Comparison of ENCODE assay signal across 27 cellular contexts in the genomic region with DNA sequence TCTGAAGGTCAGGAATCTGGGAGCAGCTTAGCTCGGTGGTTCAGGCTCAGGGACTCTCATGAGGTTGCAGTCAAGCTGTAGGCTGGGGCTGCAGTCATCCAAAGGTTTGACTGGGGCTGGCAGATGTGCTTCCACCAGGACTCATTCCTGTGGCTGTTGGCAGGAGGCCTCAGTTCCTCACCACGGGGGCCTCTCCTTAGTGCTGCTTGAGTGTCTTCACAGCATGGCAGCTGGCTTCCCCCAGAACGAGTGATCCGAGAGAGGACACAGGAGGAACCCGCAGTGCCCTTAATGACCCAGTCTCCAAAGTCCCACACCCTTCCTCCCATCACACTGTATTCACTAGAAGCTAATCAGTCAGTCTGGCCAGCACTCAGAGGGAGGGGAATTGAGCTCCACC. TPM values are rescaled to one million over a fixed set of nuclear protein-coding genes. Genes with fewer than 3 reads are reported as not detected.
"Had no signal": no experiment of that assay in that cellular context is flagged by ENCODE, and none has a peak within 500 bp of the region (broad histone marks: within the 10 kb centered on the region; RNA-seq: fewer than 3 reads in every experiment).

No MANE protein-coding gene starts in this region.

- H3K4me3 Mint-ChIP-seq: activated CD4-positive, alpha-beta memory T cell treated with anti-CD3 and anti-CD28 coated beads, Interleukin-2, amount 10 ng/mL, durations not matched to agents 7 days and 5 days; activated CD4-positive, alpha-beta T cell treated with anti-CD3 and anti-CD28 coated beads, Interleukin-2, amount 10 ng/mL, durations not matched to agents 7 days and 5 days; activated naive CD4-positive, alpha-beta T cell treated with anti-CD3 and anti-CD28 coated beads, Interleukin-2, amount 50 U/mL, for 24 hours; activated T-cell treated with anti-CD3 and anti-CD28 coated beads, Interleukin-2, amount 50 U/mL, for 24 hours; brain; endodermal cell; natural killer cell; neural progenitor cell; stimulated activated naive CD8-positive, alpha-beta T cell treated with anti-CD3 and anti-CD28 coated beads, Interleukin-15, Interleukin-2, amounts not matched to agents 100 ng/mL and 50 ng/mL, for 24 hours had no signal

- H3K36me3 ChIP-seq: neural progenitor cell, uterus had no signal

- DNase-seq: activated CD4-positive, alpha-beta memory T cell treated with anti-CD3 and anti-CD28 coated beads, Interleukin-2, amount 10 ng/mL, durations not matched to agents 7 days and 5 days; activated CD4-positive, alpha-beta T cell treated with anti-CD3 and anti-CD28 coated beads for 1 hour; activated CD4-positive, alpha-beta T cell treated with anti-CD3 and anti-CD28 coated beads, Interleukin-2, amount 10 ng/mL, durations not matched to agents 7 days and 5 days; activated CD8-positive, alpha-beta memory T cell treated with anti-CD3 and anti-CD28 coated beads, Interleukin-2, amount 50 U/mL, for 48 hours; activated gamma-delta T cell treated with Interleukin-2 at 50 U/mL for 16 hours; activated T-cell treated with anti-CD3 and anti-CD28 coated beads, Interleukin-2, amount 50 U/mL, for 24 hours; adrenal gland; aorta; cortex of kidney; endodermal cell; foreskin fibroblast; left lung; lower lobe of right lung; mesenchymal stem cell; natural killer cell; right cardiac atrium; spleen; T-helper 2 cell; trophoblast cell; uterus had no signal

- H3K27ac ChIP-seq: adrenal gland, cardiac muscle cell, left lung, lower lobe of right lung, neural progenitor cell, spleen, thoracic aorta, uterus had no signal

- H3K4me1 Mint-ChIP-seq: activated CD4-positive, alpha-beta memory T cell treated with anti-CD3 and anti-CD28 coated beads, Interleukin-2, amount 10 ng/mL, durations not matched to agents 7 days and 5 days; brain; neural progenitor cell had no signal

- H3K4me1 ChIP-seq: adrenal gland, left lung, lower lobe of right lung, neural progenitor cell, spleen, uterus had no signal

- H3K9me3 ChIP-seq: adrenal gland, left lung, lower lobe of right lung, spleen, thoracic aorta, uterus had no signal

- H3K4me3 ChIP-seq: adrenal gland, cardiac muscle cell, left lung, lower lobe of right lung, neural progenitor cell, spleen, thoracic aorta, uterus had no signal

- H3K9me3 Mint-ChIP-seq: activated CD4-positive, alpha-beta memory T cell treated with anti-CD3 and anti-CD28 coated beads, Interleukin-2, amount 10 ng/mL, durations not matched to agents 7 days and 5 days; activated CD4-positive, alpha-beta T cell treated with anti-CD3 and anti-CD28 coated beads, Interleukin-2, amount 10 ng/mL, durations not matched to agents 7 days and 5 days; activated naive CD4-positive, alpha-beta T cell treated with anti-CD3 and anti-CD28 coated beads, Interleukin-2, amount 50 U/mL, for 24 hours; activated T-cell treated with anti-CD3 and anti-CD28 coated beads, Interleukin-2, amount 50 U/mL, for 24 hours; brain; endodermal cell; natural killer cell; neural progenitor cell; stimulated activated naive CD8-positive, alpha-beta T cell treated with anti-CD3 and anti-CD28 coated beads, Interleukin-15, Interleukin-2, amounts not matched to agents 100 ng/mL and 50 ng/mL, for 24 hours had no signal

- ATAC-seq: esophagus mucosa, left lung, lower lobe of right lung, natural killer cell, right cardiac atrium had no signal

- H3K27ac Mint-ChIP-seq: activated CD4-positive, alpha-beta T cell treated with anti-CD3 and anti-CD28 coated beads, Interleukin-2, amount 10 ng/mL, durations not matched to agents 7 days and 5 days; endodermal cell; stimulated activated naive CD8-positive, alpha-beta T cell treated with anti-CD3 and anti-CD28 coated beads, Interleukin-15, Interleukin-2, amounts not matched to agents 100 ng/mL and 50 ng/mL, for 24 hours had no signal

- H3K27me3 Mint-ChIP-seq: activated CD4-positive, alpha-beta memory T cell treated with anti-CD3 and anti-CD28 coated beads, Interleukin-2, amount 10 ng/mL, durations not matched to agents 7 days and 5 days; activated CD4-positive, alpha-beta T cell treated with anti-CD3 and anti-CD28 coated beads, Interleukin-2, amount 10 ng/mL, durations not matched to agents 7 days and 5 days; activated naive CD4-positive, alpha-beta T cell treated with anti-CD3 and anti-CD28 coated beads, Interleukin-2, amount 50 U/mL, for 24 hours; activated T-cell treated with anti-CD3 and anti-CD28 coated beads, Interleukin-2, amount 50 U/mL, for 24 hours; brain; stimulated activated naive CD8-positive, alpha-beta T cell treated with anti-CD3 and anti-CD28 coated beads, Interleukin-15, Interleukin-2, amounts not matched to agents 100 ng/mL and 50 ng/mL, for 24 hours had no signal

- H3K36me3 Mint-ChIP-seq: natural killer cell had no signal

RNA-seq across cellular contexts. Expression of gene EHD2, which starts 38.7 kb away (rescaled TPM):
- total RNA-seq: activated CD4-positive, alpha-beta memory T cell treated with anti-CD3 and anti-CD28 coated beads, Interleukin-2, amount 10 ng/mL, durations not matched to agents 7 days and 5 days; activated CD4-positive, alpha-beta T cell treated with anti-CD3 and anti-CD28 coated beads, Interleukin-2, amount 10 ng/mL, durations not matched to agents 7 days and 5 days had no signal
